In the genomic region with DNA sequence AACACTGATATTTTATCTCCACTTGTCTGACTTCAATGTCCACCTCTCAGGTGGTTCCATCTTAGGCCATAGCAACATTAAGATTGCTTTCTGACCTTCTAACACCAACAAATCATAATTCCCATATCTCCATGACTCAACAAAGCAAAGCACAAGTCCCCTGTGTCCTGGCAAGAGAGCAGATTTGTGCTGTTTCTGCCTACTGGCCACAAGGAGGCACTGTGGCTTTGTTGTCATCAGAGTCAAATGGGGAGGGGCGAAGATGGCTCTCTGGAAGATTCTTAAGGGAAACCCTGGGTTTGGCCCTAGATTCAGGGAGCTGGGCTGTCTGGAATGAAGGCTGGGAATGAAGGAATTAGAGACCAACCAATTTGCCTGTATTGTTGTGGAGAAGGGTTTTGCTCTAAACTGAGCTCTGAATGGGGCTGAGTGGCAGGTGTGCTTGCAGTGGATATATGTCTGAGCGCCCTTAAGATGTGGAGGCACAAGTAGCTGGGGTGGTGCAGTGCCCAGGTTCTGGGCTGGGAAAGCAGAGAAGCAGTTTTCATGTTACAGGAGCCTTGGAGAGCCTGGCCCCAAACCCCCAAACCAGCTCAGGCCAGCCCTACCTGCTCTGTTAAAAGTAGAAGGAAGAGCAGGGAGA, we compare ENCODE assay signal across 8 cellular contexts.
DNase-seq lines count a peak whose midpoint lies in the region; ATAC-seq, FAIRE-seq and TF ChIP-seq lines count a peak whose summit lies in the region.

No MANE protein-coding gene starts in this region.

- no peaks in the 10 kb centered on the region for H3K27me3 ChIP-seq in bronchial epithelial cell (ENCODE audit: control insufficient read depth, insufficient read depth, low read length)
- no peaks in the 10 kb centered on the region for H3K27me3 ChIP-seq in mesenchymal stem cell (ENCODE audit: control insufficient read depth in 1 of 2, insufficient read depth in 1 of 2, low read length in 2 of 2)
- no peaks in the 10 kb centered on the region for H3K27me3 ChIP-seq in thyroid gland

- DNase-seq in Caki2 (ENCODE audit: low read depth) (peak; percentile 31), RPMI7951 (ENCODE audit: low read depth) (peak; percentile 74), bronchial epithelial cell (ENCODE audit: low read depth) (peak; percentile 61), mesenchymal stem cell (peak; percentile 68), GOT3 (lab: John Stamatoyannopoulos, UW) (no peak), thyroid gland (no peak)

- H3K79me1 ChIP-seq in mesenchymal stem cell (replicated peaks; ENCODE audit: low read length, poor library complexity, severe bottlenecking) = no peaks in the 10 kb centered on the region

- H2BK120ac ChIP-seq in mesenchymal stem cell (ENCODE audit: low read depth, low read length) = no peak overlapping the region

- no peak overlapping the region for H2AFZ ChIP-seq in mesenchymal stem cell (ENCODE audit: low read depth, low read length)

- TF ChIP-seq POLR2A in thyroid gland (IDR thresholded peaks at IDR 0.05) = no peak

- peaks cover 8% of the 10 kb centered on the region for H3K4me1 ChIP-seq in mesenchymal stem cell (ENCODE audit: control insufficient read depth, insufficient read depth, low read depth, low read length)
- no peaks in the 10 kb centered on the region for H3K4me1 ChIP-seq in thyroid gland

- WGBS in mesenchymal stem cell = 71% methylated on average over 2 of the region's 2 CpGs
- 79% methylated on average over 2 of the region's 2 CpGs for WGBS in thyroid gland, 2 donors

- no peak for FAIRE-seq in bronchial epithelial cell (lab: Jason Lieb, UNC)

- H3K9ac ChIP-seq in mesenchymal stem cell (ENCODE audit: low read length) = no peak overlapping the region

- H3K4me3 ChIP-seq in bronchial epithelial cell (ENCODE audit: low read depth, low read length) (no peak overlapping the region), mesenchymal stem cell (ENCODE audit: insufficient read depth in 1 of 2, low read depth in 1 of 2, low read length in 2 of 2) (no peak overlapping the region), thyroid gland (replicated peaks in 1 of 3) (no peak overlapping the region)

- H3K4me2 ChIP-seq in mesenchymal stem cell (ENCODE audit: low read length, poor library complexity, severe bottlenecking) = no peak overlapping the region

- no peak overlapping the region for H2BK5ac ChIP-seq in mesenchymal stem cell (ENCODE audit: low read depth, low read length, poor library complexity, severe bottlenecking)

- intact Hi-C loops in thyroid gland (cut with DNase I) = no loop called here

- no peak overlapping the region for H3K18ac ChIP-seq in mesenchymal stem cell (ENCODE audit: low read depth in 1 of 2, low read length in 2 of 2)

- H4K8ac ChIP-seq in mesenchymal stem cell (ENCODE audit: low read length) = peak overlapping the region; percentile 57

- TF ChIP-seq CTCF in bronchial epithelial cell (IDR thresholded peaks at IDR 0.05; ENCODE audit: insufficient read depth, low read length, severe bottlenecking) (peak; percentile 65), thyroid gland (IDR thresholded peaks at IDR 0.05) (peak in 3 of 6 experiments; percentile 19 to 38 (median 22))

- no peak overlapping the region for H2BK12ac ChIP-seq in mesenchymal stem cell (ENCODE audit: low read length in 2 of 2)

- no peak overlapping the region for H3K14ac ChIP-seq in mesenchymal stem cell (ENCODE audit: low read length in 2 of 2)

- no peak overlapping the region for H3K23ac ChIP-seq in mesenchymal stem cell (ENCODE audit: low read length in 2 of 2)

- H3K9me3 ChIP-seq in mesenchymal stem cell (ENCODE audit: control insufficient read depth, low read length) = no peaks in the 10 kb centered on the region
- no peaks in the 10 kb centered on the region for H3K9me3 ChIP-seq in thyroid gland

- H3K27ac ChIP-seq in mesenchymal stem cell (ENCODE audit: low read length, poor library complexity, severe bottlenecking) (no peak overlapping the region), thyroid gland (no peak overlapping the region)

- H2AK5ac ChIP-seq in mesenchymal stem cell (ENCODE audit: low read length, severe bottlenecking) = no peak overlapping the region

- H3K36me3 ChIP-seq in bronchial epithelial cell (ENCODE audit: control insufficient read depth, insufficient read depth, low read length) (no peaks in the 10 kb centered on the region), mesenchymal stem cell (ENCODE audit: control insufficient read depth in 1 of 2, insufficient read depth in 2 of 2, low read depth in 1 of 2, low read length in 2 of 2) (no peaks in the 10 kb centered on the region), thyroid gland (no peaks in the 10 kb centered on the region)

- H4K91ac ChIP-seq in mesenchymal stem cell (ENCODE audit: low read length) = no peak overlapping the region

- peak; percentile 89 for ATAC-seq in GM19035 (IDR thresholded peaks at IDR 0.05; ENCODE audit: unreplicated experiment)
- ATAC-seq in HG03103 (IDR thresholded peaks at IDR 0.05; ENCODE audit: low read depth, unreplicated experiment) = peak; percentile 87

- no peak overlapping the region for H2BK15ac ChIP-seq in mesenchymal stem cell (ENCODE audit: low read depth, poor library complexity, severe bottlenecking)

- in situ Hi-C loops in Caki2 (cut with HindIII; ENCODE audit: low pct_unique_long_range_greater_than_20kb, low sequenced_read_pairs) = no loop called here

- no peak overlapping the region for H3K4ac ChIP-seq in mesenchymal stem cell (ENCODE audit: low read depth in 1 of 2, low read length in 2 of 2)

Comparison
In these comparisons a context has a peak if more than half of its experiments do, and no peak if none do; other contexts are left out.
1. DNase-seq: peak in Caki2 (single experiment), RPMI7951 (single experiment), bronchial epithelial cell (single experiment) and mesenchymal stem cell (single experiment); none in GOT3 (single experiment) and thyroid gland (0 of 2).